Comparison of ENCODE assay signal across 16 cellular contexts in genomic region chr17:5861849-5862248, GRCh38.
DNase-seq lines count a peak whose midpoint lies in the region; ATAC-seq, FAIRE-seq and TF ChIP-seq lines count a peak whose summit lies in the region.
"Had no signal": no experiment of that assay in that cellular context is flagged by ENCODE, and none has a peak within 500 bp of the region (broad histone marks: within the 10 kb centered on the region; RNA-seq: fewer than 3 reads in every experiment).

No MANE protein-coding gene starts in this region.

- TF ChIP-seq POLR2A in A549 (IDR thresholded peaks at IDR 0.05; ENCODE audit: low read length): no peak
- no peak for TF ChIP-seq POLR2A in K562 (conservative IDR thresholded peaks at IDR 0.05)

- DNase-seq in A172 (ENCODE audit: low spot score) (peak; percentile 35), A549 (ENCODE audit: low read depth in 1 of 2, low spot score in 1 of 2) (no peak), K562 (ENCODE audit: extremely low read depth in 1 of 4, low spot score in 3 of 4) (no peak), islet precursor cell (peak; percentile 45), NCI-H2227 (lab: John Stamatoyannopoulos, UW; ENCODE audit: unreplicated experiment) (no peak), GM13977 (ENCODE audit: low spot score) (no peak)
- DNase-seq in activated T-cell treated with anti-CD3 and anti-CD28 coated beads, Interleukin-2, amount 50 U/mL, for 24 hours: no peak
- DNase-seq: CD4-positive, CD25-positive, alpha-beta regulatory T cell; DMS79 had no signal

- H3K4me1 ChIP-seq in A549 (no peaks in the 10 kb centered on the region), K562 (replicated peaks in 1 of 2; ENCODE audit: control insufficient read depth in 2 of 2, insufficient read depth in 2 of 2, low read length in 2 of 2) (no peaks in the 10 kb centered on the region)
- H3K4me1 ChIP-seq: BLaER1 treated with 17β-estradiol and CSF1 and Interleukin-3, amounts not matched to agents 10 nM and 100 nM had no signal

- FAIRE-seq in A549 (lab: Jason Lieb, UNC): no peak
- no peak for FAIRE-seq in K562 (lab: Jason Lieb, UNC)
- FAIRE-seq: GM12891, H54 had no signal

- no peaks in the 10 kb centered on the region for H3K79me2 ChIP-seq in K562 (ENCODE audit: control insufficient read depth, insufficient read depth, low read length)

- H3K9ac ChIP-seq in K562 (ENCODE audit: insufficient read depth in 1 of 2, low read depth in 2 of 2, low read length in 2 of 2): no peak overlapping the region
- H3K9ac ChIP-seq: BLaER1 treated with 17β-estradiol and CSF1 and Interleukin-3, amounts not matched to agents 10 nM and 100 nM; KMS-11 had no signal

- TF ChIP-seq EP300 in A549 (IDR thresholded peaks at IDR 0.05): no peak
- TF ChIP-seq EP300 in K562 (IDR thresholded peaks at IDR 0.05; ENCODE audit: low read length): no peak

- no peaks in the 10 kb centered on the region for H3K9me3 ChIP-seq in A549
- H3K9me3 ChIP-seq in K562 (replicated peaks; ENCODE audit: control insufficient read depth, insufficient read depth, low read depth, low read length): no peaks in the 10 kb centered on the region
- H3K9me3 ChIP-seq: BLaER1 treated with 17β-estradiol and CSF1 and Interleukin-3, amounts not matched to agents 10 nM and 100 nM had no signal

- H3K27me3 Mint-ChIP-seq in activated T-cell treated with anti-CD3 and anti-CD28 coated beads, Interleukin-2, amount 50 U/mL, for 24 hours: peaks cover 14% of the 10 kb centered on the region
- H3K27me3 Mint-ChIP-seq: CD4-positive, CD25-positive, alpha-beta regulatory T cell had no signal

- no peaks in the 10 kb centered on the region for H3K36me3 Mint-ChIP-seq in activated T-cell treated with anti-CD3 and anti-CD28 coated beads, Interleukin-2, amount 50 U/mL, for 24 hours (ENCODE audit: low read depth)
- H3K36me3 Mint-ChIP-seq: CD4-positive, CD25-positive, alpha-beta regulatory T cell; IgD-negative memory B cell had no signal

- in situ Hi-C loops in K562 (cut with MboI) (no loop called here), GM13977 (cut with MboI; ENCODE audit: low pct_unique_long_range_greater_than_20kb, low sequenced_read_pairs, unreplicated experiment) (no loop called here)

- H3K4me3 ChIP-seq in A549 (no peak overlapping the region), K562 (no peak overlapping the region)
- H3K4me3 ChIP-seq: BLaER1 treated with 17β-estradiol and CSF1 and Interleukin-3, amounts not matched to agents 10 nM and 100 nM had no signal

- H3K9me1 ChIP-seq in K562 (ENCODE audit: control insufficient read depth, insufficient read depth, low read length): no peaks in the 10 kb centered on the region

- no peak for TF ChIP-seq CTCF in A549 (IDR thresholded peaks at IDR 0.05)
- no peak for TF ChIP-seq CTCF in K562 (IDR thresholded peaks at IDR 0.05 in 2 of 3, conservative IDR thresholded peaks at IDR 0.05 in 1 of 3; ENCODE audit: insufficient read depth in 2 of 3, low read depth in 1 of 3, low read length in 3 of 3)
- no peak for TF ChIP-seq CTCF in GM13977 (IDR thresholded peaks at IDR 0.05; ENCODE audit: extremely low read depth, insufficient read depth, missing control alignments)

- 44% methylated on average over 4 of the region's 4 CpGs for WGBS in A549 (ENCODE audit: missing lambda C conversion rate)
- 0% methylated on average over 4 of the region's 4 CpGs for WGBS in K562 (ENCODE audit: insufficient coverage, low coverage, missing lambda C conversion rate)

- H4K20me1 ChIP-seq in K562 (replicated peaks; ENCODE audit: control insufficient read depth, insufficient read depth, low read length): no peaks in the 10 kb centered on the region
- H4K20me1 ChIP-seq: BLaER1 treated with 17β-estradiol and CSF1 and Interleukin-3, amounts not matched to agents 10 nM and 100 nM had no signal

- H3K4me1 Mint-ChIP-seq in activated T-cell treated with anti-CD3 and anti-CD28 coated beads, Interleukin-2, amount 50 U/mL, for 24 hours (ENCODE audit: low read depth): no peaks in the 10 kb centered on the region
- H3K4me1 Mint-ChIP-seq: CD4-positive, CD25-positive, alpha-beta regulatory T cell; IgD-negative memory B cell had no signal

- H3K27ac Mint-ChIP-seq in activated T-cell treated with anti-CD3 and anti-CD28 coated beads, Interleukin-2, amount 50 U/mL, for 24 hours: no peak overlapping the region
- H3K27ac Mint-ChIP-seq: CD4-positive, CD25-positive, alpha-beta regulatory T cell; IgD-negative memory B cell had no signal

- H3K4me2 ChIP-seq in A549 (no peak overlapping the region), K562 (ENCODE audit: insufficient read depth, low read length) (no peak overlapping the region)
- H3K4me2 ChIP-seq: BLaER1 treated with 17β-estradiol and CSF1 and Interleukin-3, amounts not matched to agents 10 nM and 100 nM; KMS-11 had no signal

- no peaks in the 10 kb centered on the region for H3K9me3 Mint-ChIP-seq in activated T-cell treated with anti-CD3 and anti-CD28 coated beads, Interleukin-2, amount 50 U/mL, for 24 hours
- H3K9me3 Mint-ChIP-seq: IgD-negative memory B cell had no signal

- no peak for ATAC-seq in A549
- no peak for ATAC-seq in K562
- ATAC-seq: HCT116 had no signal

- no peak overlapping the region for H3K4me3 Mint-ChIP-seq in activated T-cell treated with anti-CD3 and anti-CD28 coated beads, Interleukin-2, amount 50 U/mL, for 24 hours
- H3K4me3 Mint-ChIP-seq: CD4-positive, CD25-positive, alpha-beta regulatory T cell; IgD-negative memory B cell had no signal

- no peaks in the 10 kb centered on the region; a peak in 1 of 5 replicates for H3K27me3 ChIP-seq in K562 (ENCODE audit: control insufficient read depth in 2 of 2, insufficient read depth in 2 of 2, low read length in 2 of 2)
- H3K27me3 ChIP-seq: BLaER1 treated with 17β-estradiol and CSF1 and Interleukin-3, amounts not matched to agents 10 nM and 100 nM had no signal

- no peak overlapping the region for H2AFZ ChIP-seq in K562 (ENCODE audit: low read depth, low read length)

- POLR2A ChIA-PET in A549 (lab: Yijun Ruan, JAX): no interaction called here
- POLR2A ChIA-PET in K562 (lab: Yijun Ruan, JAX): no interaction called here

- CTCF ChIA-PET in A549 (lab: Yijun Ruan, JAX): interaction anchor here (1.6 kb wide), 1 partner anchor 14 kb away, joined by 4 read pairs; no protein-coding TSS in a partner anchor
- CTCF ChIA-PET in K562 (lab: Yijun Ruan, JAX; ENCODE audit: low intra/inter-chr PET ratio): no interaction called here

- no peaks in the 10 kb centered on the region for H3K36me3 ChIP-seq in K562 (ENCODE audit: control insufficient read depth, insufficient read depth, low read length)
- H3K36me3 ChIP-seq: BLaER1 treated with 17β-estradiol and CSF1 and Interleukin-3, amounts not matched to agents 10 nM and 100 nM had no signal

- BruUV-seq in K562 (replicated peaks; lab: Mats Ljungman, UMichigan): no TSS peak

- TF ChIP-seq RAD21 in A549 (conservative IDR thresholded peaks at IDR 0.05 in 1 of 2, IDR thresholded peaks at IDR 0.05 in 1 of 2) (no peak), K562 (CRISPR knock-in tag; conservative IDR thresholded peaks at IDR 0.05 in 1 of 2, IDR thresholded peaks at IDR 0.05 in 1 of 2) (no peak)

- intact Hi-C loops in K562 (cut with micrococcal nuclease): no loop called here

- H3K27ac ChIP-seq in A549: no peak overlapping the region
- no peak overlapping the region for H3K27ac ChIP-seq in K562 (ENCODE audit: extremely low read depth, low read depth, low read length)
- H3K27ac ChIP-seq: BLaER1 treated with 17β-estradiol and CSF1 and Interleukin-3, amounts not matched to agents 10 nM and 100 nM; HL-60; KMS-11 had no signal

TF ChIP-seq in A549, 52 proteins besides CTCF, POLR2A, EP300 and RAD21:
- TF ChIP-seq HMGXB4 (CRISPR knock-in tag; IDR thresholded peaks at IDR 0.05; ENCODE audit: borderline replicate concordance) (no peak), RFX5 (IDR thresholded peaks at IDR 0.05) (peak; percentile 89)

TF ChIP-seq in K562, 482 proteins besides CTCF, POLR2A, EP300 and RAD21:
- TF ChIP-seq GTF3C2 (IDR thresholded peaks at IDR 0.05; ENCODE audit: borderline replicate concordance, extremely low read depth, insufficient read length) (no peak), PML (IDR thresholded peaks at IDR 0.05; ENCODE audit: low read length) (no peak), RFX5 (IDR thresholded peaks at IDR 0.05; ENCODE audit: low read depth, low read length) (peak; percentile 77), C11orf30 (IDR thresholded peaks at IDR 0.05; ENCODE audit: low read depth) (no peak), ZNF24 (IDR thresholded peaks at IDR 0.05) (no peak), ZNF143 (CRISPR knock-in tag; IDR thresholded peaks at IDR 0.05) (no peak), ARID3B (CRISPR knock-in tag; IDR thresholded peaks at IDR 0.05; ENCODE audit: borderline replicate concordance) (no peak), ZNF644 (tag; IDR thresholded peaks at IDR 0.05; ENCODE audit: low read depth) (no peak)

Comparison
In these comparisons a context has a peak if more than half of its experiments do, and no peak if none do; other contexts are left out.
1. DNase-seq: peak in A172 (single experiment) and islet precursor cell (single experiment); none in A549 (0 of 2), K562 (0 of 4), NCI-H2227 (single experiment), activated T-cell treated with anti-CD3 and anti-CD28 coated beads, Interleukin-2, amount 50 U/mL, for 24 hours (single experiment) and GM13977 (single experiment).